8 cellular contexts compared by ENCODE assay signal in the genomic region with DNA sequence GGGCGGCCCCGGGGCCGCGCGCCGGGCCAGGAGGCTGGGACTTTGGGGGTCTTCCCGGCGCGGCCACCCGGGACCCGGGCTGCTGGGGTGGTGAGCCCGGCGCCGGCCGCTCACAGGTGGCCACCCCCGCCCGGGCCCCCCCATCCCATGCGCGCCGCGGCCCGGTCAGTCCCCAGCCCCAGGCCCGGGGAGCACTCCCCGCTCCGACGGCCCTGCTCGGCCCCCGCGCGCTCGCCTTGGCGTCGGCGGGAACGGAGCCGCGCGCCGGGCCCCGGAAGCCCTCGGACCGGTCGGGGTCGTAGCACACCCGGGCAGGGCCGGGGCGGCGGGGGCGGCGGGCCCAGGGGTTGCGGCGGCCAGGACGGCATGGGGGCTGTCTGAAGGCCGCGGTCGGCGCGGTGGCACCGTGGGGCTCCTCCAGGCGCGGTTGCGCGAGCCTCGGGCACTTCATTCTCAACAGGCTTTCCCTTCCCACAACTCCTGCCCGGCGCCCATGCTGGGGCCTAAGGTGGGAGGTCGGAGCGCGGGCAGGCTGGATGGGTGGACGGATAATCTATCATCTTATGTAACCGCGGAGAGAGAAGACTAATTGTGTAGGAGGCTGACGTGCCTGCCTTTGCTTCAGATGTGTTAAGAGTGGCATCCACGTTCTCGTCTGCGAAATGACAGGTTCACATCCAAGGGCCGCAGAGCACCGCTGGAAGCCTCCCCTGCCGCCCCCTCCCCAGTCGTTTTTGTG. TPM values are rescaled to one million over a fixed set of nuclear protein-coding genes. Genes with fewer than 3 reads are reported as not detected.
DNase-seq lines count a peak whose midpoint lies in the region; ATAC-seq and TF ChIP-seq lines count a peak whose summit lies in the region.

No MANE protein-coding gene starts in this region.

- 0 to 32% methylated on average over 1 to 5 of the region's 80 CpGs for WGBS in esophagus squamous epithelium, 2 donors

- peaks cover 97% of the 10 kb centered on the region for H3K27me3 ChIP-seq in BLaER1
- no peaks in the 10 kb centered on the region for H3K27me3 ChIP-seq in esophagus squamous epithelium

- H3K4me3 Mint-ChIP-seq in T-helper 17 cell = peak overlapping the region; percentile 89

- H3K36me3 Mint-ChIP-seq in T-helper 17 cell (ENCODE audit: low read depth) = no peaks in the 10 kb centered on the region

- TF ChIP-seq CTCF in esophagus squamous epithelium (IDR thresholded peaks at IDR 0.05) (no peak), omental fat pad (IDR thresholded peaks at IDR 0.05) (no peak)

- intact Hi-C loops in esophagus squamous epithelium (cut with DNase I) = no loop called here

- peaks cover 24% of the 10 kb centered on the region for H3K27me3 Mint-ChIP-seq in T-helper 17 cell

- peaks cover 40% of the 10 kb centered on the region for H3K4me1 ChIP-seq in BLaER1
- peaks cover 45 to 86% (median 50%) of the 10 kb centered on the region in 3 donors for H3K4me1 ChIP-seq in esophagus squamous epithelium

- no peak overlapping the region for H3K27ac Mint-ChIP-seq in T-helper 17 cell

- H3K9ac ChIP-seq in BLaER1 = peak overlapping the region; percentile 62; the same call in 1 of the 2 replicates

- peaks cover 92% of the 10 kb centered on the region for H4K20me1 ChIP-seq in BLaER1

- TF ChIP-seq POLR2A in esophagus squamous epithelium (IDR thresholded peaks at IDR 0.05) = no peak

- H3K9me3 ChIP-seq in BLaER1 = no peaks in the 10 kb centered on the region
- no peaks in the 10 kb centered on the region for H3K9me3 ChIP-seq in T-helper 17 cell (ENCODE audit: control insufficient read depth, low read length, poor library complexity, severe bottlenecking)
- H3K9me3 ChIP-seq in esophagus squamous epithelium = no peaks in the 10 kb centered on the region

- H3K4me1 Mint-ChIP-seq in T-helper 17 cell = peaks cover 12% of the 10 kb centered on the region

- H3K4me3 ChIP-seq in BLaER1 = peak overlapping the region; percentile 74
- H3K4me3 ChIP-seq in esophagus squamous epithelium = peak overlapping the region; percentile 53 to 89 (median 79)

- peak overlapping the region; percentile 98 for H3K4me2 ChIP-seq in BLaER1

- ATAC-seq in GM21515 (IDR thresholded peaks at IDR 0.05; ENCODE audit: unreplicated experiment) = peak; percentile 8
- ATAC-seq in T-helper 17 cell = peak; percentile 1
- peak; percentile 0 for ATAC-seq in omental fat pad (ENCODE audit: low FRiP score)

- H3K27ac ChIP-seq in BLaER1 = no peak overlapping the region
- peak overlapping the region; percentile 85 to 92 (median 90) for H3K27ac ChIP-seq in esophagus squamous epithelium

- no peak for DNase-seq in T-helper 17 cell
- DNase-seq in esophagus squamous epithelium (lab: John Stamatoyannopoulos, UW) = no peak
- no peak for DNase-seq in omental fat pad (ENCODE audit: low spot score)
- DNase-seq in DMS79 (lab: John Stamatoyannopoulos, UW) = no peak
- no peak for DNase-seq in NCI-H1092 treated with DMSO at 0.1 percent for 48 hours (lab: John Stamatoyannopoulos, UW)
- no peak for DNase-seq in H4 (ENCODE audit: low spot score)

- H3K36me3 ChIP-seq in BLaER1 = no peaks in the 10 kb centered on the region
- H3K36me3 ChIP-seq in esophagus squamous epithelium = peaks cover 0 to 17% (median 0%) of the 10 kb centered on the region in 3 donors

RNA-seq across cellular contexts. Expression of gene BAIAP2, which starts 0.6 kb away (rescaled TPM):
- 10 to 100 TPM; 11.0 to 13.9 TPM for total RNA-seq in T-helper 17 cell
- 100 to 1,000 TPM in 3 of 4 donors, 10 to 100 TPM in 1; 87.8 to 175 (median 105) TPM for total RNA-seq in esophagus squamous epithelium
- total RNA-seq in omental fat pad = 10 to 100 TPM; 15.9 to 50.2 (median 36.4) TPM
- total RNA-seq in H4 (2014; rRNA removed; shearing (Covaris generic)) = 42.4 and 47.7 TPM in 2 replicates

RNA-seq across cellular contexts. Expression of gene CHMP6, which starts 43.9 kb away (rescaled TPM):
- total RNA-seq in T-helper 17 cell (10 to 100 TPM; 21.0 to 25.6 TPM), esophagus squamous epithelium (10 to 100 TPM; 16.7 to 23.8 (median 22.1) TPM), omental fat pad (10 to 100 TPM; 13.5 to 23.2 (median 16.8) TPM)
- 19.7 and 21.4 TPM in 2 replicates for total RNA-seq in H4 (2014; rRNA removed; shearing (Covaris generic))
